ENCODE assay signal across 9 cellular contexts in genomic region chr22:46067159-46068111, GRCh38.
DNase-seq lines count a peak whose midpoint lies in the region; TF ChIP-seq lines count a peak whose summit lies in the region.
"Had no signal": no experiment of that assay in that cellular context is flagged by ENCODE, and none has a peak within 500 bp of the region (broad histone marks: within the 10 kb centered on the region; RNA-seq: fewer than 3 reads in every experiment).

No MANE protein-coding gene starts in this region.

- H3K79me2 ChIP-seq in osteoblast (ENCODE audit: insufficient read depth, low read length): peaks cover 89% of the 10 kb centered on the region

- H3K4me1 Mint-ChIP-seq in dendritic cell treated with granulocyte-macrophage colony-stimulating factor and Interleukin-4, amounts not matched to agents 40 ng/mL and 50 ng/mL, for 4 days (ENCODE audit: low read depth): peaks cover 55% of the 10 kb centered on the region
- H3K4me1 Mint-ChIP-seq in activated CD4-positive, alpha-beta T cell treated with anti-CD3 and anti-CD28 coated beads, Interleukin-2, amount 10 ng/mL, durations not matched to agents 7 days and 5 days: peaks cover 35% of the 10 kb centered on the region

- H3K4me3 ChIP-seq in osteoblast (ENCODE audit: insufficient read depth, low read length): peak overlapping the region; percentile 77

- H3K4me3 Mint-ChIP-seq in dendritic cell treated with granulocyte-macrophage colony-stimulating factor and Interleukin-4, amounts not matched to agents 40 ng/mL and 50 ng/mL, for 4 days: peak overlapping the region; percentile 46
- H3K4me3 Mint-ChIP-seq in activated CD4-positive, alpha-beta T cell treated with anti-CD3 and anti-CD28 coated beads, Interleukin-2, amount 10 ng/mL, durations not matched to agents 7 days and 5 days: no peak overlapping the region

- H3K4me1 ChIP-seq in osteoblast (ENCODE audit: insufficient read depth, low read length): peaks cover 65% of the 10 kb centered on the region

- H3K27me3 ChIP-seq in osteoblast (ENCODE audit: insufficient read depth, low read length): no peaks in the 10 kb centered on the region

- TF ChIP-seq CTCF in osteoblast (IDR thresholded peaks at IDR 0.05; ENCODE audit: extremely low read depth, low read depth, low read length): no peak

- H3K27me3 Mint-ChIP-seq in dendritic cell treated with granulocyte-macrophage colony-stimulating factor and Interleukin-4, amounts not matched to agents 40 ng/mL and 50 ng/mL, for 4 days: no peaks in the 10 kb centered on the region
- no peaks in the 10 kb centered on the region for H3K27me3 Mint-ChIP-seq in activated CD4-positive, alpha-beta T cell treated with anti-CD3 and anti-CD28 coated beads, Interleukin-2, amount 10 ng/mL, durations not matched to agents 7 days and 5 days

- CTCF ChIA-PET in activated CD4-positive, alpha-beta T cell treated with anti-CD3 and anti-CD28 coated beads, Interleukin-2, amount 10 ng/mL, durations not matched to agents 7 days and 5 days (lab: Charles Lee): no interaction called here

- H3K9me3 Mint-ChIP-seq in dendritic cell treated with granulocyte-macrophage colony-stimulating factor and Interleukin-4, amounts not matched to agents 40 ng/mL and 50 ng/mL, for 4 days: no peaks in the 10 kb centered on the region
- no peaks in the 10 kb centered on the region for H3K9me3 Mint-ChIP-seq in activated CD4-positive, alpha-beta T cell treated with anti-CD3 and anti-CD28 coated beads, Interleukin-2, amount 10 ng/mL, durations not matched to agents 7 days and 5 days

- H3K4me2 ChIP-seq in osteoblast (ENCODE audit: insufficient read depth, low read length): peak overlapping the region; percentile 100

- peak overlapping the region; percentile 97 for H3K27ac ChIP-seq in osteoblast (ENCODE audit: low read depth, low read length)

- POLR2A ChIA-PET in activated CD4-positive, alpha-beta T cell treated with anti-CD3 and anti-CD28 coated beads, Interleukin-2, amount 10 ng/mL, durations not matched to agents 7 days and 5 days (lab: Charles Lee): no interaction called here

- H3K9me3 ChIP-seq in osteoblast (ENCODE audit: low read depth, low read length): no peaks in the 10 kb centered on the region

- peak overlapping the region; percentile 74 for H3K27ac Mint-ChIP-seq in dendritic cell treated with granulocyte-macrophage colony-stimulating factor and Interleukin-4, amounts not matched to agents 40 ng/mL and 50 ng/mL, for 4 days
- no peak overlapping the region for H3K27ac Mint-ChIP-seq in activated CD4-positive, alpha-beta T cell treated with anti-CD3 and anti-CD28 coated beads, Interleukin-2, amount 10 ng/mL, durations not matched to agents 7 days and 5 days

- H3K36me3 Mint-ChIP-seq in dendritic cell treated with granulocyte-macrophage colony-stimulating factor and Interleukin-4, amounts not matched to agents 40 ng/mL and 50 ng/mL, for 4 days (ENCODE audit: low read depth): peaks cover 44% of the 10 kb centered on the region
- peaks cover 2% of the 10 kb centered on the region for H3K36me3 Mint-ChIP-seq in activated CD4-positive, alpha-beta T cell treated with anti-CD3 and anti-CD28 coated beads, Interleukin-2, amount 10 ng/mL, durations not matched to agents 7 days and 5 days (ENCODE audit: low read depth)

- peaks cover 4% of the 10 kb centered on the region for H4K20me1 ChIP-seq in osteoblast (ENCODE audit: insufficient read depth, low read length)

- peaks cover 1% of the 10 kb centered on the region for H3K36me3 ChIP-seq in osteoblast (ENCODE audit: insufficient read depth, low read length)

- DNase-seq in COLO668 (lab: John Stamatoyannopoulos, UW; ENCODE audit: unreplicated experiment) (peak; percentile 37), NCI-H1105 (lab: John Stamatoyannopoulos, UW) (peak; percentile 21), osteoblast (ENCODE audit: insufficient read length, low spot score, missing footprints) (no peak), ureter (ENCODE audit: low spot score) (no peak), NCI-H146 (lab: John Stamatoyannopoulos, UW) (no peak)
- no peak for DNase-seq in activated CD4-positive, alpha-beta T cell treated with anti-CD3 and anti-CD28 coated beads for 1 hour
- DNase-seq in activated CD4-positive, alpha-beta T cell treated with anti-CD3 and anti-CD28 coated beads, Interleukin-2, amount 10 ng/mL, durations not matched to agents 7 days and 5 days: no peak
- DNase-seq: SW 1271 had no signal

- intact Hi-C loops in dendritic cell treated with granulocyte-macrophage colony-stimulating factor and Interleukin-4, amounts not matched to agents 40 ng/mL and 50 ng/mL, for 4 days (cut with micrococcal nuclease): loop anchor here (2.0 kb wide), 1 partner anchor 13 kb away; no protein-coding TSS in a partner anchor

- H2AFZ ChIP-seq in osteoblast (ENCODE audit: low read length): no peak overlapping the region

Comparison
In these comparisons a context has a peak if more than half of its experiments do, and no peak if none do; other contexts are left out.
1. DNase-seq: peak in COLO668 (single experiment) and NCI-H1105 (single experiment); none in osteoblast (single experiment), ureter (single experiment), activated CD4-positive, alpha-beta T cell treated with anti-CD3 and anti-CD28 coated beads for 1 hour (single experiment), NCI-H146 (single experiment) and activated CD4-positive, alpha-beta T cell treated with anti-CD3 and anti-CD28 coated beads, Interleukin-2, amount 10 ng/mL, durations not matched to agents 7 days and 5 days (single experiment).